8 cellular contexts compared by ENCODE assay signal in the genomic region with DNA sequence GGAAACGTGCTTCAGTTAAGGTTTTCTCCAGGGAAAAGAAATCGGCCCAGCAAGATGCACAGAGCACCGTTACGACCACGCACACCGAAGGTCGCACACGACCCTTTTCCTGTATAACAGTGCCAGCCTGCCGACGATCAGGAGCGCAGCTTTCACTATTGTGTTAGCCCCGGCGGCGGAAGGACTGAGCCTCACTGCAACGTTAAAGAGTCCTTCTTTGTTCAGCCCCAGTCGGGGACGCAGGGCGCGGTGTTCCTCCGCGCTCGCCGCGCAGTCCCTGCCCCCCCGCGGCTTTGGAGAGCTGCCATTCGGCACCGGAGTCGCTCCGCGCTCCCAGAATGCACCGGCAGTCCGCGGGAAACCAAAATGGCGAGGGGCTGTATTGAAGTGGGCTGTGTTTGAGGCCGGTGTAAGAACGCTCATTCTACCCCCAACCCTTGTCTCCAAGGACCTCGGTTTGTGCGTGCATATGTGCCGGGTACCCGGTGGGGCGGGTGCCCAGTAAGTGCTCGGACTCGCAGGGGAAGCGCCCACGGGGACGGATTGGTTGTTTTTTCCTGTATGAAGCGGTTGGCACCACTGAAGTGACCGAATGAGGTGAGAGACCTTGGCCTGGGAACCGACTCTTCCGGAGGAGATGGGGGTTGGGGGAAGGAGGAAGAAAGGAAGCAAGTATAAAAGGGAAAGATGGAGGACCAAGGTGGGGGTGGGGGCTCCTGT. TPM values are rescaled to one million over a fixed set of nuclear protein-coding genes. Genes with fewer than 3 reads are reported as not detected.
DNase-seq lines count a peak whose midpoint lies in the region; ATAC-seq and TF ChIP-seq lines count a peak whose summit lies in the region.

A gene (plus strand): TSS at position 349 of the 720 bp plus-strand sequence. CDS start 244 bp downstream, at position 593.

- peak within 1 kb of the TSS; percentile 89 for H3K4me2 ChIP-seq in mammary epithelial cell (ENCODE audit: insufficient read depth, low read depth, low read length)

- BruUV-seq in mammary epithelial cell (replicated peaks; lab: Mats Ljungman, UMichigan) = no TSS peak

- H3K4me1 ChIP-seq in mammary epithelial cell (ENCODE audit: insufficient read depth, low read length) = peaks cover 22% of the 10 kb centered on the region
- H3K4me1 ChIP-seq in iPS-20b (ENCODE audit: insufficient read depth, low read length) = peaks cover 9% of the 10 kb centered on the region; the same call in 1 of the 2 replicates

- peaks cover 2% of the 10 kb centered on the region for H3K9me3 ChIP-seq in WERI-Rb-1 (ENCODE audit: severe bottlenecking)
- no peaks in the 10 kb centered on the region for H3K9me3 ChIP-seq in mammary epithelial cell (replicated peaks; ENCODE audit: insufficient read depth, low read length)
- H3K9me3 ChIP-seq in iPS-20b (ENCODE audit: insufficient read depth, low read depth, low read length) = peaks cover 8% of the 10 kb centered on the region

- intact Hi-C loops in mammary epithelial cell (cut with micrococcal nuclease) = no loop called here

- H2AFZ ChIP-seq in mammary epithelial cell (ENCODE audit: low read depth, low read length) = peak within 1 kb of the TSS; percentile 94

- dilution Hi-C loops in mammary epithelial cell (cut with HindIII; ENCODE audit: low sequenced_read_pairs) = loop anchor here (5.0 kb wide), 1 partner anchor 77 kb away; no protein-coding TSS in a partner anchor

- in situ Hi-C loops in mammary epithelial cell (cut with MboI; ENCODE audit: low sequenced_read_pairs in 2 of 2) = no loop called here

- no peaks in the 10 kb centered on the region for H4K20me1 ChIP-seq in mammary epithelial cell (ENCODE audit: insufficient read depth, low read length)

- no peak for TF ChIP-seq CTCF in WERI-Rb-1 (IDR thresholded peaks at IDR 0.05; ENCODE audit: low read depth, low read length)
- TF ChIP-seq CTCF in mammary epithelial cell (conservative IDR thresholded peaks at IDR 0.05 in 1 of 2, IDR thresholded peaks at IDR 0.05 in 1 of 2; ENCODE audit: extremely low read depth in 1 of 2, insufficient read depth in 1 of 2, low read depth in 1 of 2, low read length in 2 of 2) = no peak

- H3K27me3 ChIP-seq in WERI-Rb-1 (ENCODE audit: insufficient read depth, low read depth, severe bottlenecking) = no peaks in the 10 kb centered on the region
- no peaks in the 10 kb centered on the region for H3K27me3 ChIP-seq in mammary epithelial cell (ENCODE audit: insufficient read depth, low read length)
- H3K27me3 ChIP-seq in iPS-20b (ENCODE audit: insufficient read depth, low read length) = no peaks in the 10 kb centered on the region

- peak within 1 kb of the TSS; percentile 89 for H3K9ac ChIP-seq in mammary epithelial cell (ENCODE audit: insufficient read depth, low read length)
- peak within 1 kb of the TSS; percentile 100 for H3K9ac ChIP-seq in iPS-20b (ENCODE audit: low read depth, low read length)

- DNase-seq in AG08395 (ENCODE audit: low spot score) (peak; percentile 92), NCI-H2227 treated with DMSO at 0.1 percent for 48 hours (lab: John Stamatoyannopoulos, UW) (peak; percentile 99), WERI-Rb-1 (peak; percentile 97), mammary epithelial cell (peak; percentile 94)

- H3K27ac ChIP-seq in WERI-Rb-1 (peak within 1 kb of the TSS; percentile 92), mammary epithelial cell (ENCODE audit: insufficient read depth, low read depth, low read length) (peak within 1 kb of the TSS; percentile 79), iPS-20b (ENCODE audit: low read length) (peak within 1 kb of the TSS; percentile 99), skin epidermis (peak within 1 kb of the TSS in 20 of 21 experiments; percentile 74 to 98 (median 89))

- CTCF ChIA-PET in mammary epithelial cell (lab: Charles Lee; ENCODE audit: low non-redundant PET) = interaction anchor here (0.6 to 1.1 kb wide), 5 partner anchors 63 to 961 kb away, joined by 3 to 10 read pairs (median 8); no protein-coding TSS in a partner anchor

- ATAC-seq in GM18909 (IDR thresholded peaks at IDR 0.05; ENCODE audit: poor library complexity, unreplicated experiment) (peak; percentile 84), HG03159 (IDR thresholded peaks at IDR 0.05; ENCODE audit: unreplicated experiment) (peak; percentile 71)

- WGBS in mammary epithelial cell (ENCODE audit: low coverage, missing lambda C conversion rate) = 0% methylated on average over 18 of the region's 51 CpGs

- H3K4me3 ChIP-seq in WERI-Rb-1 (ENCODE audit: low read depth, low read length) = peak within 1 kb of the TSS; percentile 96
- H3K4me3 ChIP-seq in mammary epithelial cell (replicated peaks in 1 of 3; ENCODE audit: insufficient read depth in 1 of 3, low read depth in 2 of 3, low read length in 3 of 3) = peak within 1 kb of the TSS; percentile 67 to 99 (median 83)
- peak within 1 kb of the TSS; percentile 93 for H3K4me3 ChIP-seq in iPS-20b (ENCODE audit: low read length)
- peak within 1 kb of the TSS; percentile 71 to 93 (median 87) for H3K4me3 ChIP-seq in skin epidermis

- H3K36me3 ChIP-seq in WERI-Rb-1 (peaks cover 18% of the 10 kb centered on the region), mammary epithelial cell (ENCODE audit: insufficient read depth, low read length) (no peaks in the 10 kb centered on the region), iPS-20b (ENCODE audit: insufficient read depth, low read depth, low read length) (peaks cover 25% of the 10 kb centered on the region)

- H3K79me2 ChIP-seq in mammary epithelial cell (ENCODE audit: insufficient read depth, low read length) = peaks cover 55% of the 10 kb centered on the region

RNA-seq across cellular contexts. Expression of the gene that starts here (rescaled TPM):
- total RNA-seq in mammary epithelial cell = 10 to 100 TPM; 23.5 to 27.5 TPM
- polyA plus RNA-seq in mammary epithelial cell = 20.0 TPM
- polyA minus RNA-seq in mammary epithelial cell = 63.7 TPM

Comparison
In these comparisons a context has a peak if more than half of its experiments do, and no peak if none do; other contexts are left out.
1. Peak in every context shown above with its lines: DNase-seq, ATAC-seq, H3K4me3 ChIP-seq and H3K27ac ChIP-seq.